Comparison of ENCODE assay signal across 16 cellular contexts in genomic region chr1:151159373-151159772, GRCh38. TPM values are rescaled to one million over a fixed set of nuclear protein-coding genes. Genes with fewer than 3 reads are reported as not detected.
A peak's percentile ranks its signal among the peaks of the same experiment; 100 is the strongest.
DNase-seq lines count a peak whose midpoint lies in the region; ATAC-seq and TF ChIP-seq lines count a peak whose summit lies in the region.
"Had no signal": no experiment of that assay in that cellular context is flagged by ENCODE, and none has a peak within 500 bp of the region (broad histone marks: within the 10 kb centered on the region; RNA-seq: fewer than 3 reads in every experiment).

No MANE protein-coding gene starts in this region.

- peak overlapping the region in 1 of 3 donors; percentile 45 for H3K9ac ChIP-seq in skeletal muscle tissue (ENCODE audit: low read depth in 1 of 3, low read length in 3 of 3)

- no peaks in the 10 kb centered on the region for H3K9me3 ChIP-seq in skeletal muscle tissue (ENCODE audit: control insufficient read depth in 3 of 3, low read length in 3 of 3)

- peaks cover 62% of the 10 kb centered on the region for H3K36me3 Mint-ChIP-seq in activated CD4-positive, alpha-beta T cell treated with anti-CD3 and anti-CD28 coated beads, Interleukin-2, amount 10 ng/mL, durations not matched to agents 7 days and 5 days (ENCODE audit: low read depth)
- H3K36me3 Mint-ChIP-seq in central memory CD8-positive, alpha-beta T cell (ENCODE audit: insufficient read depth) = peaks cover 20% of the 10 kb centered on the region

- peak overlapping the region; percentile 97 for H3K27ac Mint-ChIP-seq in activated CD4-positive, alpha-beta T cell treated with anti-CD3 and anti-CD28 coated beads, Interleukin-2, amount 10 ng/mL, durations not matched to agents 7 days and 5 days
- H3K27ac Mint-ChIP-seq in central memory CD8-positive, alpha-beta T cell (ENCODE audit: low read depth) = peak overlapping the region; percentile 71
- H3K27ac Mint-ChIP-seq: nephron progenitor cell had no signal

- H3K9me3 Mint-ChIP-seq in activated CD4-positive, alpha-beta T cell treated with anti-CD3 and anti-CD28 coated beads, Interleukin-2, amount 10 ng/mL, durations not matched to agents 7 days and 5 days = no peaks in the 10 kb centered on the region
- no peaks in the 10 kb centered on the region for H3K9me3 Mint-ChIP-seq in central memory CD8-positive, alpha-beta T cell
- H3K9me3 Mint-ChIP-seq: nephron progenitor cell had no signal

- peak overlapping the region; percentile 43 for H3K4me3 ChIP-seq in NB4 (ENCODE audit: low read depth, low read length)
- no peak overlapping the region for H3K4me3 ChIP-seq in skeletal muscle tissue (ENCODE audit: low read length in 3 of 3)

- TF ChIP-seq POLR2A in NB4 (IDR thresholded peaks at IDR 0.05; ENCODE audit: extremely low read depth, insufficient read length) = no peak

- H3K27ac ChIP-seq in skeletal muscle tissue (ENCODE audit: low read depth, low read length) = peak overlapping the region; percentile 5

- CTCF ChIA-PET in activated CD4-positive, alpha-beta T cell treated with anti-CD3 and anti-CD28 coated beads, Interleukin-2, amount 10 ng/mL, durations not matched to agents 7 days and 5 days (lab: Charles Lee) = interaction anchor here (0.9 to 2.1 kb wide), 6 partner anchors 10 to 135 kb away, joined by 3 to 6 read pairs (median 4); no protein-coding TSS in a partner anchor

- H3K27me3 ChIP-seq in skeletal muscle tissue (ENCODE audit: control insufficient read depth in 3 of 3, insufficient read depth in 3 of 3, low read length in 3 of 3) = no peaks in the 10 kb centered on the region
- H3K27me3 ChIP-seq: dorsolateral prefrontal cortex had no signal

- TF ChIP-seq CTCF in NB4 (IDR thresholded peaks at IDR 0.05; ENCODE audit: low read depth, low read length) = no peak

- no peaks in the 10 kb centered on the region for H3K27me3 Mint-ChIP-seq in activated CD4-positive, alpha-beta T cell treated with anti-CD3 and anti-CD28 coated beads, Interleukin-2, amount 10 ng/mL, durations not matched to agents 7 days and 5 days
- H3K27me3 Mint-ChIP-seq in central memory CD8-positive, alpha-beta T cell = no peaks in the 10 kb centered on the region

- no peak for DNase-seq in activated CD4-positive, alpha-beta T cell treated with anti-CD3 and anti-CD28 coated beads, Interleukin-2, amount 10 ng/mL, durations not matched to agents 7 days and 5 days
- DNase-seq in activated CD4-positive, alpha-beta T cell treated with anti-CD3 and anti-CD28 coated beads, Interleukin-2, amount 50 U/mL, for 48 hours = no peak
- peak; percentile 77 for DNase-seq in NB4 (ENCODE audit: low read depth)
- DNase-seq in central memory CD8-positive, alpha-beta T cell (ENCODE audit: low spot score in 2 of 2) = no peak
- DNase-seq in activated effector memory CD4-positive, alpha-beta T cell treated with anti-CD3 and anti-CD28 coated beads, Interleukin-2, amount 50 U/mL, for 16 hours = no peak
- DNase-seq: amygdala, EL, NCI-H1694, nephron progenitor cell had no signal

- POLR2A ChIA-PET in activated CD4-positive, alpha-beta T cell treated with anti-CD3 and anti-CD28 coated beads, Interleukin-2, amount 10 ng/mL, durations not matched to agents 7 days and 5 days (lab: Charles Lee) = interaction anchor here (1.4 kb wide), 1 partner anchor 30 kb away, joined by 3 read pairs; the partner anchor contains the start of gene VPS72

- peak overlapping the region; percentile 99 for H3K4me3 Mint-ChIP-seq in activated CD4-positive, alpha-beta T cell treated with anti-CD3 and anti-CD28 coated beads, Interleukin-2, amount 10 ng/mL, durations not matched to agents 7 days and 5 days
- H3K4me3 Mint-ChIP-seq in central memory CD8-positive, alpha-beta T cell = peak overlapping the region; percentile 93
- H3K4me3 Mint-ChIP-seq: nephron progenitor cell had no signal

- no peak for ATAC-seq in central memory CD8-positive, alpha-beta T cell (replicated peaks; ENCODE audit: extremely low read depth, poor library complexity, severe bottlenecking)
- ATAC-seq in HG03097 (IDR thresholded peaks at IDR 0.05; ENCODE audit: low FRiP score, unreplicated experiment) (no peak), HG03342 (IDR thresholded peaks at IDR 0.05; ENCODE audit: unreplicated experiment) (no peak)

- peaks cover 12 to 35% (median 17%) of the 10 kb centered on the region in 3 donors for H3K4me1 ChIP-seq in skeletal muscle tissue (ENCODE audit: control insufficient read depth in 3 of 3, insufficient read depth in 3 of 3, low read length in 3 of 3)

- H3K36me3 ChIP-seq in skeletal muscle tissue (ENCODE audit: control insufficient read depth in 3 of 3, insufficient read depth in 3 of 3, low read length in 3 of 3) = peaks cover 26 to 43% (median 26%) of the 10 kb centered on the region in 3 donors

- peaks cover 75% of the 10 kb centered on the region for H3K4me1 Mint-ChIP-seq in activated CD4-positive, alpha-beta T cell treated with anti-CD3 and anti-CD28 coated beads, Interleukin-2, amount 10 ng/mL, durations not matched to agents 7 days and 5 days
- peaks cover 58% of the 10 kb centered on the region for H3K4me1 Mint-ChIP-seq in central memory CD8-positive, alpha-beta T cell

RNA-seq across cellular contexts. Expression of gene TNFAIP8L2, which starts 2.9 kb away (rescaled TPM):
- 10 to 100 TPM; 33.7 to 38.4 TPM for total RNA-seq in activated CD4-positive, alpha-beta T cell treated with anti-CD3 and anti-CD28 coated beads, Interleukin-2, amount 10 ng/mL, durations not matched to agents 7 days and 5 days
- 4.2 TPM for total RNA-seq in skeletal muscle tissue
- total RNA-seq: fibroblast of villous mesenchyme, H1, kidney epithelial cell had no signal

RNA-seq across cellular contexts. Expression of gene LYSMD1, which starts 6.3 kb away (rescaled TPM):
- total RNA-seq in activated CD4-positive, alpha-beta T cell treated with anti-CD3 and anti-CD28 coated beads, Interleukin-2, amount 10 ng/mL, durations not matched to agents 7 days and 5 days = 1 to 10 TPM; 4.0 to 4.9 TPM
- 9.9 TPM for total RNA-seq in skeletal muscle tissue

RNA-seq across cellular contexts. Expression of gene SCNM1, which starts 6.6 kb away (rescaled TPM):
- 10 to 100 TPM; 63.7 to 70.9 TPM for total RNA-seq in activated CD4-positive, alpha-beta T cell treated with anti-CD3 and anti-CD28 coated beads, Interleukin-2, amount 10 ng/mL, durations not matched to agents 7 days and 5 days
- 24.5 TPM for total RNA-seq in skeletal muscle tissue

RNA-seq across cellular contexts. Expression of gene SEMA6C, which starts 12.9 kb away (rescaled TPM):
- 1 to 10 TPM; 3.8 TPM for total RNA-seq in activated CD4-positive, alpha-beta T cell treated with anti-CD3 and anti-CD28 coated beads, Interleukin-2, amount 10 ng/mL, durations not matched to agents 7 days and 5 days
- 15.7 TPM for total RNA-seq in skeletal muscle tissue

RNA-seq across cellular contexts. Expression of gene TMOD4, which starts 16.4 kb away (rescaled TPM):
- total RNA-seq in activated CD4-positive, alpha-beta T cell treated with anti-CD3 and anti-CD28 coated beads, Interleukin-2, amount 10 ng/mL, durations not matched to agents 7 days and 5 days = 1 to 10 TPM; 2.0 to 2.7 TPM
- 50.6 TPM for total RNA-seq in skeletal muscle tissue
- total RNA-seq: fibroblast of villous mesenchyme, H1, kidney epithelial cell had no signal
